Comparison of ENCODE assay signal across 20 cellular contexts in genomic region chr15:32706704-32707103, GRCh38. TPM values are rescaled to one million over a fixed set of nuclear protein-coding genes. Genes with fewer than 3 reads are reported as not detected.
DNase-seq lines count a peak whose midpoint lies in the region; ATAC-seq, FAIRE-seq and TF ChIP-seq lines count a peak whose summit lies in the region.
"Had no signal": no experiment of that assay in that cellular context is flagged by ENCODE, and none has a peak within 500 bp of the region (broad histone marks: within the 10 kb centered on the region; RNA-seq: fewer than 3 reads in every experiment).

No MANE protein-coding gene starts in this region.

- H2AFZ ChIP-seq in mammary epithelial cell (ENCODE audit: low read depth, low read length): peak overlapping the region; percentile 63

- no peaks in the 10 kb centered on the region for H3K36me3 Mint-ChIP-seq in stimulated activated memory B cell treated with anti-CD40 and anti-IgM and Interleukin-4, amounts not matched to agents 10 μg/mL and 1 μg/mL and 100 μg/mL, for 72 hours
- peaks cover 2% of the 10 kb centered on the region for H3K36me3 Mint-ChIP-seq in T-helper 17 cell (ENCODE audit: low read depth)
- H3K36me3 Mint-ChIP-seq: CD8-positive, alpha-beta T cell had no signal

- no peaks in the 10 kb centered on the region for H3K4me1 Mint-ChIP-seq in stimulated activated memory B cell treated with anti-CD40 and anti-IgM and Interleukin-4, amounts not matched to agents 10 μg/mL and 1 μg/mL and 100 μg/mL, for 72 hours
- H3K4me1 Mint-ChIP-seq in T-helper 17 cell: no peaks in the 10 kb centered on the region
- H3K4me1 Mint-ChIP-seq: activated T-helper 17 cell treated with anti-CD3 and anti-CD28 coated beads, Interleukin-2, amount 50 U/mL, for 72 hours had no signal

- no peaks in the 10 kb centered on the region for H3K9me3 ChIP-seq in mammary epithelial cell (replicated peaks; ENCODE audit: insufficient read depth, low read length)
- H3K9me3 ChIP-seq in breast epithelium: no peaks in the 10 kb centered on the region
- H3K9me3 ChIP-seq in RWPE2 (ENCODE audit: severe bottlenecking): no peaks in the 10 kb centered on the region
- H3K9me3 ChIP-seq in T-helper 17 cell (ENCODE audit: control insufficient read depth, low read length, poor library complexity, severe bottlenecking): no peaks in the 10 kb centered on the region
- H3K9me3 ChIP-seq: transverse colon had no signal

- H3K27me3 ChIP-seq in mammary epithelial cell (ENCODE audit: insufficient read depth, low read length) (no peaks in the 10 kb centered on the region), breast epithelium (no peaks in the 10 kb centered on the region), RWPE2 (ENCODE audit: insufficient read depth, poor library complexity, severe bottlenecking) (no peaks in the 10 kb centered on the region), foreskin keratinocyte (no peaks in the 10 kb centered on the region)
- H3K27me3 ChIP-seq: transverse colon had no signal

- H4K20me1 ChIP-seq in mammary epithelial cell (ENCODE audit: insufficient read depth, low read length): no peaks in the 10 kb centered on the region

- BruUV-seq in mammary epithelial cell (replicated peaks; lab: Mats Ljungman, UMichigan): no TSS peak

- H3K9ac ChIP-seq in mammary epithelial cell (ENCODE audit: insufficient read depth, low read length): no peak overlapping the region

- dilution Hi-C loops in mammary epithelial cell (cut with HindIII; ENCODE audit: low sequenced_read_pairs): no loop called here

- H3K4me1 ChIP-seq in mammary epithelial cell (ENCODE audit: insufficient read depth, low read length) (peaks cover 27% of the 10 kb centered on the region), breast epithelium (no peaks in the 10 kb centered on the region), RWPE2 (ENCODE audit: insufficient read depth, poor library complexity, severe bottlenecking) (peaks cover 21% of the 10 kb centered on the region), foreskin keratinocyte (peaks cover 27% of the 10 kb centered on the region)
- H3K4me1 ChIP-seq: transverse colon had no signal

- no peak for TF ChIP-seq POLR2A in breast epithelium (IDR thresholded peaks at IDR 0.05)

- 23% methylated on average over 3 of the region's 3 CpGs for WGBS in mammary epithelial cell (ENCODE audit: low coverage, missing lambda C conversion rate)

- FAIRE-seq in urothelium cell line (lab: Jason Lieb, UNC): no peak
- FAIRE-seq: GM12892 had no signal

- DNase-seq in mammary epithelial cell (peak; percentile 65), breast epithelium (ENCODE audit: low spot score in 2 of 2) (no peak), RWPE2 (ENCODE audit: low spot score) (no peak), foreskin keratinocyte (peak in 1 of 2 donors; percentile 66), urothelium cell line (ENCODE audit: low spot score) (peak; percentile 35), T-helper 17 cell (no peak)
- no peak for DNase-seq in stimulated activated naive CD8-positive, alpha-beta T cell treated with anti-CD3 and anti-CD28 coated beads, Interleukin-15, Interleukin-2, amounts not matched to agents 100 U/mL and 50 U/mL, for 24 hours
- DNase-seq: CD8-positive, alpha-beta T cell; glutamatergic neuron; islet precursor cell; KBM-7; midbrain; NCI-H2171 treated with DMSO at 0.1 percent for 48 hours; Right ventricle myocardium superior; transverse colon had no signal

- in situ Hi-C loops in mammary epithelial cell (cut with MboI; ENCODE audit: low sequenced_read_pairs in 2 of 2): no loop called here

- intact Hi-C loops in mammary epithelial cell (cut with micrococcal nuclease): no loop called here
- intact Hi-C loops in breast epithelium (cut with DNase I; ENCODE audit: low total_unique reads): no loop called here

- H3K27ac Mint-ChIP-seq in stimulated activated memory B cell treated with anti-CD40 and anti-IgM and Interleukin-4, amounts not matched to agents 10 μg/mL and 1 μg/mL and 100 μg/mL, for 72 hours: no peak overlapping the region
- H3K27ac Mint-ChIP-seq in T-helper 17 cell: no peak overlapping the region
- H3K27ac Mint-ChIP-seq: activated T-helper 17 cell treated with anti-CD3 and anti-CD28 coated beads, Interleukin-2, amount 50 U/mL, for 72 hours; CD8-positive, alpha-beta T cell had no signal

- peaks cover 43% of the 10 kb centered on the region for H3K27me3 Mint-ChIP-seq in stimulated activated memory B cell treated with anti-CD40 and anti-IgM and Interleukin-4, amounts not matched to agents 10 μg/mL and 1 μg/mL and 100 μg/mL, for 72 hours
- peaks cover 86% of the 10 kb centered on the region for H3K27me3 Mint-ChIP-seq in T-helper 17 cell

- H3K4me2 ChIP-seq in mammary epithelial cell (ENCODE audit: insufficient read depth, low read depth, low read length): no peak overlapping the region

- H3K79me2 ChIP-seq in mammary epithelial cell (ENCODE audit: insufficient read depth, low read length): no peaks in the 10 kb centered on the region

- no peak overlapping the region for H3K4me3 Mint-ChIP-seq in stimulated activated memory B cell treated with anti-CD40 and anti-IgM and Interleukin-4, amounts not matched to agents 10 μg/mL and 1 μg/mL and 100 μg/mL, for 72 hours
- no peak overlapping the region for H3K4me3 Mint-ChIP-seq in T-helper 17 cell
- H3K4me3 Mint-ChIP-seq: activated T-helper 17 cell treated with anti-CD3 and anti-CD28 coated beads, Interleukin-2, amount 50 U/mL, for 72 hours; CD8-positive, alpha-beta T cell had no signal

- no peaks in the 10 kb centered on the region for H3K36me3 ChIP-seq in mammary epithelial cell (ENCODE audit: insufficient read depth, low read length)
- H3K36me3 ChIP-seq in breast epithelium: no peaks in the 10 kb centered on the region
- H3K36me3 ChIP-seq in RWPE2 (ENCODE audit: low read depth): no peaks in the 10 kb centered on the region
- H3K36me3 ChIP-seq: transverse colon had no signal

- H3K27ac ChIP-seq in mammary epithelial cell (ENCODE audit: insufficient read depth, low read depth, low read length): peak overlapping the region; percentile 36
- no peak overlapping the region for H3K27ac ChIP-seq in breast epithelium
- peak overlapping the region; percentile 35 for H3K27ac ChIP-seq in RWPE2 (ENCODE audit: poor library complexity, severe bottlenecking)
- peak overlapping the region; percentile 20 for H3K27ac ChIP-seq in foreskin keratinocyte
- H3K27ac ChIP-seq: 22Rv1 had no signal

- H3K9me3 Mint-ChIP-seq in stimulated activated memory B cell treated with anti-CD40 and anti-IgM and Interleukin-4, amounts not matched to agents 10 μg/mL and 1 μg/mL and 100 μg/mL, for 72 hours: no peaks in the 10 kb centered on the region
- H3K9me3 Mint-ChIP-seq: activated T-helper 17 cell treated with anti-CD3 and anti-CD28 coated beads, Interleukin-2, amount 50 U/mL, for 72 hours; CD8-positive, alpha-beta T cell had no signal

- H3K4me3 ChIP-seq in mammary epithelial cell (replicated peaks in 1 of 3; ENCODE audit: insufficient read depth in 1 of 3, low read depth in 2 of 3, low read length in 3 of 3): no peak overlapping the region
- no peak overlapping the region for H3K4me3 ChIP-seq in breast epithelium
- no peak overlapping the region for H3K4me3 ChIP-seq in RWPE2 (ENCODE audit: severe bottlenecking)
- H3K4me3 ChIP-seq: skin epidermis, transverse colon had no signal

- TF ChIP-seq CTCF in mammary epithelial cell (conservative IDR thresholded peaks at IDR 0.05 in 1 of 2, IDR thresholded peaks at IDR 0.05 in 1 of 2; ENCODE audit: extremely low read depth in 1 of 2, insufficient read depth in 1 of 2, low read depth in 1 of 2, low read length in 2 of 2) (no peak), breast epithelium (IDR thresholded peaks at IDR 0.05) (no peak), RWPE2 (IDR thresholded peaks at IDR 0.05; ENCODE audit: poor library complexity, severe bottlenecking) (no peak), foreskin keratinocyte (conservative IDR thresholded peaks at IDR 0.05) (no peak)

- peak; percentile 82 for ATAC-seq in RWPE2 (ENCODE audit: low read depth)
- peak; percentile 85 for ATAC-seq in foreskin keratinocyte
- no peak for ATAC-seq in stimulated activated memory B cell treated with anti-CD40 and anti-IgM and Interleukin-4, amounts not matched to agents 10 μg/mL and 1 μg/mL and 100 μg/mL, for 72 hours
- ATAC-seq in stimulated activated naive CD8-positive, alpha-beta T cell treated with anti-CD3 and anti-CD28 coated beads, Interleukin-15, Interleukin-2, amounts not matched to agents 100 U/mL and 50 U/mL, for 24 hours: no peak
- ATAC-seq in T-helper 17 cell: no peak
- ATAC-seq: activated T-helper 17 cell treated with anti-CD3 and anti-CD28 coated beads, Interleukin-2, amount 50 U/mL, for 72 hours; CD8-positive, alpha-beta T cell had no signal

- CTCF ChIA-PET in mammary epithelial cell (lab: Charles Lee; ENCODE audit: low non-redundant PET): no interaction called here

RNA-seq across cellular contexts. Expression of gene GREM1, which starts 11.1 kb away (rescaled TPM):
- total RNA-seq in mammary epithelial cell: 1 to 10 TPM in 1 of 2 donors, not detected in 1; 1.8 TPM
- 0.03 TPM for polyA plus RNA-seq in mammary epithelial cell
- polyA minus RNA-seq in mammary epithelial cell: not detected
- 10 to 100 TPM in 1 of 3 donors, 1 to 10 TPM in 2; 1.4 to 21.3 (median 2.5) TPM for total RNA-seq in breast epithelium
- total RNA-seq in foreskin keratinocyte: 0.04 and 0.10 TPM in 2 replicates
- 0.04 and 0.07 TPM in 2 replicates for polyA plus RNA-seq in foreskin keratinocyte
- total RNA-seq in T-helper 17 cell: not detected
- total RNA-seq: activated T-helper 17 cell treated with anti-CD3 and anti-CD28 coated beads, Interleukin-2, amount 50 U/mL, for 72 hours; CD8-positive, alpha-beta T cell; Right ventricle myocardium superior had no signal

Comparison
In these comparisons a context has a peak if more than half of its experiments do, and no peak if none do; other contexts are left out.
1. DNase-seq: peak in mammary epithelial cell (single experiment) and urothelium cell line (single experiment); none in breast epithelium (0 of 2), RWPE2 (single experiment), stimulated activated naive CD8-positive, alpha-beta T cell treated with anti-CD3 and anti-CD28 coated beads, Interleukin-15, Interleukin-2, amounts not matched to agents 100 U/mL and 50 U/mL, for 24 hours (single experiment) and T-helper 17 cell (0 of 3).
2. H3K27ac ChIP-seq: peak in mammary epithelial cell (single experiment), RWPE2 (single experiment) and foreskin keratinocyte (single experiment); none in breast epithelium (0 of 2).
3. ATAC-seq: peak in RWPE2 (single experiment) and foreskin keratinocyte (single experiment); none in stimulated activated memory B cell treated with anti-CD40 and anti-IgM and Interleukin-4, amounts not matched to agents 10 μg/mL and 1 μg/mL and 100 μg/mL, for 72 hours (single experiment), stimulated activated naive CD8-positive, alpha-beta T cell treated with anti-CD3 and anti-CD28 coated beads, Interleukin-15, Interleukin-2, amounts not matched to agents 100 U/mL and 50 U/mL, for 24 hours (single experiment) and T-helper 17 cell (single experiment).